ENCODE assay signal across 10 cellular contexts in the genomic region with DNA sequence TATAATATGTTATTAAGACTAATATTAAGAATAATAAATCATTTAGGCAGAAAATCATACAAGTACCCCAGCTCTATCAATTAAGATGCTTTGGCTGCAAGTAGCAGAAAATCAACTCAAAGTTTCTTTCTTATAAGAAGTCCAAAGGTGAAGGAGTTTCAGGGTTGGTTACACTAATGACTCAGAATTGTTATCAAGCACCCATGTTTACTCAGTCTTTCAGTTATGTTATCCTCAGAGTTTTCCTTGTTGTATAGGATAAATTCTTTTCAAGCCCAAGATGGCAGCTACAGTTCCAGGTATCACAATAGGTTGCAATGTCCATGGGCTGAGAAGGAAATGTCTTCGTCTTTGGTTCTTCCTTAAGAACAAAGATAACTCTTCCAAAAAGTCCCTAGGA.
DNase-seq lines count a peak whose midpoint lies in the region; ATAC-seq and TF ChIP-seq lines count a peak whose summit lies in the region.
"Had no signal": no experiment of that assay in that cellular context is flagged by ENCODE, and none has a peak within 500 bp of the region (broad histone marks: within the 10 kb centered on the region; RNA-seq: fewer than 3 reads in every experiment).

No MANE protein-coding gene starts in this region.

- peaks cover 42% of the 10 kb centered on the region for H3K4me1 ChIP-seq in PC-3 (ENCODE audit: insufficient read depth, low read length)
- no peaks in the 10 kb centered on the region for H3K4me1 ChIP-seq in A673 (ENCODE audit: insufficient read depth, low read length, poor library complexity, severe bottlenecking)

- ATAC-seq in PC-3: peak; percentile 33
- ATAC-seq in left colon: peak; percentile 44
- no peak for ATAC-seq in HG02973 (IDR thresholded peaks at IDR 0.05; ENCODE audit: unreplicated experiment)

- DNase-seq in HT-29 (ENCODE audit: low spot score) (peak; percentile 50), PC-3 (peak; percentile 69), left colon (no peak), A673 (ENCODE audit: low spot score) (no peak), HPDE6-E6E7 (ENCODE audit: extremely low spot score) (no peak)
- DNase-seq: CD4-positive, alpha-beta T cell; DMS153; HCEC 1CT had no signal

- H3K4me2 ChIP-seq in PC-3 (ENCODE audit: low read length): no peak overlapping the region
- H3K4me2 ChIP-seq: BLaER1 treated with 17β-estradiol and CSF1 and Interleukin-3, amounts not matched to agents 10 nM and 100 nM had no signal

- H4K20me1 ChIP-seq in PC-3 (ENCODE audit: low read length): no peaks in the 10 kb centered on the region
- H4K20me1 ChIP-seq: BLaER1 treated with 17β-estradiol and CSF1 and Interleukin-3, amounts not matched to agents 10 nM and 100 nM had no signal

- H3K9me2 ChIP-seq in PC-3 (replicated peaks; ENCODE audit: low read length): no peaks in the 10 kb centered on the region; the same call in 1 of the 2 replicates

- H3K4me3 ChIP-seq in PC-3 (ENCODE audit: low read length) (no peak overlapping the region), A673 (ENCODE audit: low read depth, low read length, poor library complexity, severe bottlenecking) (no peak overlapping the region)
- H3K4me3 ChIP-seq: BLaER1 treated with 17β-estradiol and CSF1 and Interleukin-3, amounts not matched to agents 10 nM and 100 nM had no signal

- intact Hi-C loops in PC-3 (cut with micrococcal nuclease): no loop called here
- intact Hi-C loops in left colon (cut with DNase I, micrococcal nuclease): no loop called here
- intact Hi-C loops in A673 (cut with micrococcal nuclease; ENCODE audit: unreplicated experiment): no loop called here

- H3K27me3 ChIP-seq in PC-3 (ENCODE audit: low read length) (no peaks in the 10 kb centered on the region), A673 (replicated peaks; ENCODE audit: insufficient read depth, low read depth, low read length, poor library complexity) (no peaks in the 10 kb centered on the region)
- H3K27me3 ChIP-seq: BLaER1 treated with 17β-estradiol and CSF1 and Interleukin-3, amounts not matched to agents 10 nM and 100 nM had no signal

- no peak overlapping the region for H3K9ac ChIP-seq in PC-3 (ENCODE audit: low read length)
- H3K9ac ChIP-seq: BLaER1 treated with 17β-estradiol and CSF1 and Interleukin-3, amounts not matched to agents 10 nM and 100 nM had no signal

- TF ChIP-seq CTCF in PC-3 (conservative IDR thresholded peaks at IDR 0.05; ENCODE audit: low read depth, low read length): no peak
- TF ChIP-seq CTCF in A673 (conservative IDR thresholded peaks at IDR 0.05; ENCODE audit: low read depth, low read length): no peak

- H2AFZ ChIP-seq in PC-3 (ENCODE audit: low read length): no peak overlapping the region

- no peaks in the 10 kb centered on the region for H3K79me2 ChIP-seq in PC-3 (ENCODE audit: low read length)

- H3K36me3 ChIP-seq in PC-3 (ENCODE audit: low read depth, low read length) (no peaks in the 10 kb centered on the region), A673 (ENCODE audit: insufficient read depth, low read length, poor library complexity, severe bottlenecking) (no peaks in the 10 kb centered on the region)
- H3K36me3 ChIP-seq: BLaER1 treated with 17β-estradiol and CSF1 and Interleukin-3, amounts not matched to agents 10 nM and 100 nM had no signal

- CTCF ChIA-PET in PC-3 (lab: Charles Lee) (no interaction called here), A673 (lab: Charles Lee) (no interaction called here)

- BruUV-seq in PC-3 (replicated peaks; lab: Mats Ljungman, UMichigan): no TSS peak
- no TSS peak for BruUV-seq in A673 (replicated peaks; lab: Mats Ljungman, UMichigan)

- H3K27ac ChIP-seq in PC-3 (ENCODE audit: low read length): no peak overlapping the region
- H3K27ac ChIP-seq in A673 (ENCODE audit: low read depth, low read length, poor library complexity, severe bottlenecking): no peak overlapping the region
- H3K27ac ChIP-seq: BLaER1 treated with 17β-estradiol and CSF1 and Interleukin-3, amounts not matched to agents 10 nM and 100 nM had no signal

- H3K9me3 ChIP-seq in PC-3 (ENCODE audit: low read length) (no peaks in the 10 kb centered on the region), A673 (ENCODE audit: low read depth, low read length, poor library complexity, severe bottlenecking) (no peaks in the 10 kb centered on the region)
- H3K9me3 ChIP-seq: BLaER1 treated with 17β-estradiol and CSF1 and Interleukin-3, amounts not matched to agents 10 nM and 100 nM had no signal

- POLR2A ChIA-PET in PC-3 (lab: Charles Lee; ENCODE audit: unreplicated experiment) (interaction anchor here (0.6 kb wide), 1 partner anchor 121 kb away, joined by 3 read pairs; no protein-coding TSS in a partner anchor), A673 (lab: Charles Lee; ENCODE audit: low non-redundant PET) (no interaction called here)

- H3F3A ChIP-seq in PC-3 (ENCODE audit: low read length, unreplicated experiment): no peaks in the 10 kb centered on the region

Comparison
In these comparisons a context has a peak if more than half of its experiments do, and no peak if none do; other contexts are left out.
1. DNase-seq: peak in HT-29 (single experiment) and PC-3 (single experiment); none in left colon (0 of 2), A673 (single experiment) and HPDE6-E6E7 (single experiment).